Comparison of ENCODE assay signal across 1 cellular context in the genomic region with DNA sequence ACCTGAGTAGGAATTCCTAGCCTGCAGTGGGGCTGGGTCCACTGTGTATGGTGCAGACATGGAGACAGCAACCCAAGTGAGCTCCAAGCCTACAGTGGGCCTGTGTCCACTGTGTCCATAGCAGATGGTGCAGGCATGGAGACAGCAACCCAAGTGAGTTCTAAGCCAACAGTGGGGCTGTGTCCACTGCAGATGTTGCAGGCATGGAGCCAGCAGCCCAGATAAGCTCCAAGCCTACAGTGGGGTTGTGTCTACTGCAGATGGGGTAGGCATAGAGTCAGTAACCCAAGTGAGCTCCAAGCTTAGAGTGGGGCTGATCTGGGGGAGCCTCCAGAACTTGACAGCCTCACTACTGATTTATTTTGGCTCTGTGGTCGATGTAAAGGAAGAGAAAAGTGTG.
TF ChIP-seq lines count a peak whose summit lies in the region.

No MANE protein-coding gene starts in this region.

TF ChIP-seq in K562, 482 proteins besides CTCF, POLR2A, EP300 and RAD21:
- TF ChIP-seq, protein P1, sequence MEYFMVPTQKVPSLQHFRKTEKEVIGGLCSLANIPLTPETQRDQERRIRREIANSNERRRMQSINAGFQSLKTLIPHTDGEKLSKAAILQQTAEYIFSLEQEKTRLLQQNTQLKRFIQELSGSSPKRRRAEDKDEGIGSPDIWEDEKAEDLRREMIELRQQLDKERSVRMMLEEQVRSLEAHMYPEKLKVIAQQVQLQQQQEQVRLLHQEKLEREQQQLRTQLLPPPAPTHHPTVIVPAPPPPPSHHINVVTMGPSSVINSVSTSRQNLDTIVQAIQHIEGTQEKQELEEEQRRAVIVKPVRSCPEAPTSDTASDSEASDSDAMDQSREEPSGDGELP (CRISPR knock-in tag; IDR thresholded peaks at IDR 0.05; ENCODE audit: borderline replicate concordance) = no peak
- TF ChIP-seq ZNF551 (CRISPR knock-in tag; IDR thresholded peaks at IDR 0.05) = no peak
- TF ChIP-seq, protein P2, sequence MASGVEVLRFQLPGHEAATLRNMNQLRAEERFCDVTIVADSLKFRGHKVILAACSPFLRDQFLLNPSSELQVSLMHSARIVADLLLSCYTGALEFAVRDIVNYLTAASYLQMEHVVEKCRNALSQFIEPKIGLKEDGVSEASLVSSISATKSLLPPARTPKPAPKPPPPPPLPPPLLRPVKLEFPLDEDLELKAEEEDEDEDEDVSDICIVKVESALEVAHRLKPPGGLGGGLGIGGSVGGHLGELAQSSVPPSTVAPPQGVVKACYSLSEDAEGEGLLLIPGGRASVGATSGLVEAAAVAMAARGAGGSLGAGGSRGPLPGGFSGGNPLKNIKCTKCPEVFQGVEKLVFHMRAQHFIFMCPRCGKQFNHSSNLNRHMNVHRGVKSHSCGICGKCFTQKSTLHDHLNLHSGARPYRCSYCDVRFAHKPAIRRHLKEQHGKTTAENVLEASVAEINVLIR (CRISPR knock-in tag; IDR thresholded peaks at IDR 0.05) = no peak
- TF ChIP-seq, protein P3, sequence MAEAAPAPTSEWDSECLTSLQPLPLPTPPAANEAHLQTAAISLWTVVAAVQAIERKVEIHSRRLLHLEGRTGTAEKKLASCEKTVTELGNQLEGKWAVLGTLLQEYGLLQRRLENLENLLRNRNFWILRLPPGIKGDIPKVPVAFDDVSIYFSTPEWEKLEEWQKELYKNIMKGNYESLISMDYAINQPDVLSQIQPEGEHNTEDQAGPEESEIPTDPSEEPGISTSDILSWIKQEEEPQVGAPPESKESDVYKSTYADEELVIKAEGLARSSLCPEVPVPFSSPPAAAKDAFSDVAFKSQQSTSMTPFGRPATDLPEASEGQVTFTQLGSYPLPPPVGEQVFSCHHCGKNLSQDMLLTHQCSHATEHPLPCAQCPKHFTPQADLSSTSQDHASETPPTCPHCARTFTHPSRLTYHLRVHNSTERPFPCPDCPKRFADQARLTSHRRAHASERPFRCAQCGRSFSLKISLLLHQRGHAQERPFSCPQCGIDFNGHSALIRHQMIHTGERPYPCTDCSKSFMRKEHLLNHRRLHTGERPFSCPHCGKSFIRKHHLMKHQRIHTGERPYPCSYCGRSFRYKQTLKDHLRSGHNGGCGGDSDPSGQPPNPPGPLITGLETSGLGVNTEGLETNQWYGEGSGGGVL (CRISPR knock-in tag; IDR thresholded peaks at IDR 0.05) = no peak
- no peak for TF ChIP-seq SMARCA5 (IDR thresholded peaks at IDR 0.05)
- TF ChIP-seq SRSF3 (IDR thresholded peaks at IDR 0.05; ENCODE audit: insufficient read depth, low read length) = no peak
- no peak for TF ChIP-seq SAFB2 (IDR thresholded peaks at IDR 0.05; ENCODE audit: borderline replicate concordance, low read depth, low read length, severe bottlenecking)
- no peak for TF ChIP-seq ERF (CRISPR knock-in tag; IDR thresholded peaks at IDR 0.05)
- no peak for TF ChIP-seq ILF3 (IDR thresholded peaks at IDR 0.05; ENCODE audit: borderline replicate concordance)
- TF ChIP-seq RB1 (IDR thresholded peaks at IDR 0.05; ENCODE audit: low read depth) = no peak
- TF ChIP-seq POLR3G (IDR thresholded peaks at IDR 0.05; ENCODE audit: extremely low read depth, insufficient read length, insufficient replicate concordance) = no peak
- no peak for TF ChIP-seq TCF7 (IDR thresholded peaks at IDR 0.05; ENCODE audit: borderline replicate concordance)
- TF ChIP-seq ZNF785 (CRISPR knock-in tag; IDR thresholded peaks at IDR 0.05) = no peak
- TF ChIP-seq HDAC2 (IDR thresholded peaks at IDR 0.05) = no peak
- no peak for TF ChIP-seq CTBP1 (IDR thresholded peaks at IDR 0.05; ENCODE audit: borderline replicate concordance)
- no peak for TF ChIP-seq NRF1 (conservative IDR thresholded peaks at IDR 0.05 in 1 of 2, IDR thresholded peaks at IDR 0.05 in 1 of 2)
- no peak for TF ChIP-seq MAFG (tag; conservative IDR thresholded peaks at IDR 0.05)
- no peak for TF ChIP-seq CC2D1A (IDR thresholded peaks at IDR 0.05)
- TF ChIP-seq RAD51 (IDR thresholded peaks at IDR 0.05; ENCODE audit: borderline replicate concordance, low read depth) = no peak
